In genomic region chr4:96839441-96839840, GRCh38 we compare ENCODE assay signal across 20 cellular contexts.
A peak's percentile ranks its signal among the peaks of the same experiment; 100 is the strongest.
DNase-seq lines count a peak whose midpoint lies in the region; ATAC-seq and TF ChIP-seq lines count a peak whose summit lies in the region.
"Had no signal": no experiment of that assay in that cellular context is flagged by ENCODE, and none has a peak within 500 bp of the region (broad histone marks: within the 10 kb centered on the region; RNA-seq: fewer than 3 reads in every experiment).

No MANE protein-coding gene starts in this region.

- H3K4me2 ChIP-seq in OCI-LY3 (ENCODE audit: low read length) (peak overlapping the region; percentile 52), neural progenitor cell (no peak overlapping the region)
- H3K4me2 ChIP-seq: A549; BLaER1 treated with 17β-estradiol and CSF1 and Interleukin-3, amounts not matched to agents 10 nM and 100 nM had no signal

- no peak overlapping the region for H3K9ac ChIP-seq in OCI-LY3 (ENCODE audit: low read length)
- H3K9ac ChIP-seq in neural progenitor cell, result no peak overlapping the region
- H3K9ac ChIP-seq: BLaER1 treated with 17β-estradiol and CSF1 and Interleukin-3, amounts not matched to agents 10 nM and 100 nM had no signal

- H3K4me3 ChIP-seq in OCI-LY3 (ENCODE audit: low read length), result no peak overlapping the region
- H3K4me3 ChIP-seq in neural progenitor cell, result no peak overlapping the region
- no peak overlapping the region for H3K4me3 ChIP-seq in upper lobe of right lung
- H3K4me3 ChIP-seq in dorsolateral prefrontal cortex, result no peak overlapping the region
- H3K4me3 ChIP-seq: A549; BLaER1 treated with 17β-estradiol and CSF1 and Interleukin-3, amounts not matched to agents 10 nM and 100 nM had no signal

- no peak overlapping the region for H2AFZ ChIP-seq in OCI-LY3 (ENCODE audit: low read depth, low read length)
- H2AFZ ChIP-seq in neural progenitor cell (replicated peaks), result peak overlapping the region; percentile 4

- DNase-seq in NOMO-1 treated with DMSO at 0.1 percent for 48 hours (lab: John Stamatoyannopoulos, UW; ENCODE audit: unreplicated experiment) (peak; percentile 12), NOMO-1 treated with dmso at 0.1 percent for 144 hours (lab: John Stamatoyannopoulos, UW; ENCODE audit: unreplicated experiment) (no peak), neural progenitor cell (ENCODE audit: low spot score) (no peak), upper lobe of right lung (no peak), dorsolateral prefrontal cortex (no peak)
- DNase-seq: AML-193; Caco-2; Calu3; CD4-positive, alpha-beta T cell; CD8-positive, alpha-beta T cell; DMS79 treated with DMSO at 0.1 percent for 48 hours; GF-D8 had no signal

- no peaks in the 10 kb centered on the region for H4K20me1 ChIP-seq in OCI-LY3 (ENCODE audit: insufficient read depth, low read length)
- no peaks in the 10 kb centered on the region for H4K20me1 ChIP-seq in neural progenitor cell (ENCODE audit: low read depth)
- H4K20me1 ChIP-seq: BLaER1 treated with 17β-estradiol and CSF1 and Interleukin-3, amounts not matched to agents 10 nM and 100 nM had no signal

- H3K79me2 ChIP-seq in OCI-LY3 (ENCODE audit: low read length), result no peaks in the 10 kb centered on the region
- H3K79me2 ChIP-seq in neural progenitor cell (ENCODE audit: low read depth), result no peaks in the 10 kb centered on the region

- no peaks in the 10 kb centered on the region for H3K36me3 ChIP-seq in OCI-LY3 (replicated peaks; ENCODE audit: low read depth, low read length)
- H3K36me3 ChIP-seq in neural progenitor cell, result no peaks in the 10 kb centered on the region
- no peaks in the 10 kb centered on the region for H3K36me3 ChIP-seq in upper lobe of right lung
- H3K36me3 ChIP-seq: BLaER1 treated with 17β-estradiol and CSF1 and Interleukin-3, amounts not matched to agents 10 nM and 100 nM had no signal

- H3K4me3 Mint-ChIP-seq in neural progenitor cell, result no peak overlapping the region
- H3K4me3 Mint-ChIP-seq: B cell; CD4-positive, alpha-beta T cell; CD8-positive, alpha-beta T cell had no signal

- no peaks in the 10 kb centered on the region for H3K27me3 ChIP-seq in OCI-LY3 (ENCODE audit: low read depth, low read length)
- no peaks in the 10 kb centered on the region for H3K27me3 ChIP-seq in neural progenitor cell
- H3K27me3 ChIP-seq in upper lobe of right lung, result no peaks in the 10 kb centered on the region
- H3K27me3 ChIP-seq in dorsolateral prefrontal cortex, result no peaks in the 10 kb centered on the region
- H3K27me3 ChIP-seq: BLaER1 treated with 17β-estradiol and CSF1 and Interleukin-3, amounts not matched to agents 10 nM and 100 nM had no signal

- no peaks in the 10 kb centered on the region for H3K9me3 Mint-ChIP-seq in neural progenitor cell
- H3K9me3 Mint-ChIP-seq: CD8-positive, alpha-beta T cell had no signal

- peak; percentile 44 for ATAC-seq in HG02610 (IDR thresholded peaks at IDR 0.05; ENCODE audit: unreplicated experiment)
- no peak for ATAC-seq in upper lobe of right lung
- ATAC-seq in GM18909 (IDR thresholded peaks at IDR 0.05; ENCODE audit: poor library complexity, unreplicated experiment), result no peak
- ATAC-seq: A549; CD8-positive, alpha-beta T cell had no signal

- H3F3A ChIP-seq in neural progenitor cell (ENCODE audit: low read depth), result no peaks in the 10 kb centered on the region

- TF ChIP-seq CTCF in OCI-LY3 (IDR thresholded peaks at IDR 0.05; ENCODE audit: low read depth, low read length), result no peak
- TF ChIP-seq CTCF in neural progenitor cell (IDR thresholded peaks at IDR 0.05), result no peak
- no peak for TF ChIP-seq CTCF in upper lobe of right lung (IDR thresholded peaks at IDR 0.05)
- no peak for TF ChIP-seq CTCF in dorsolateral prefrontal cortex (IDR thresholded peaks at IDR 0.05 in 54 of 56, conservative IDR thresholded peaks at IDR 0.05 in 2 of 56; ENCODE audit: low read depth in 1 of 56, partially characterized antibody in 56 of 56)

- no peaks in the 10 kb centered on the region for H3K4me1 Mint-ChIP-seq in neural progenitor cell
- H3K4me1 Mint-ChIP-seq: B cell had no signal

- H3K27ac Mint-ChIP-seq in neural progenitor cell, result no peak overlapping the region
- H3K27ac Mint-ChIP-seq: B cell; CD4-positive, alpha-beta T cell; CD8-positive, alpha-beta T cell had no signal

- H3K27me3 Mint-ChIP-seq in neural progenitor cell (ENCODE audit: insufficient read depth, low read depth), result peaks cover 2% of the 10 kb centered on the region
- H3K27me3 Mint-ChIP-seq: B cell; CD4-positive, alpha-beta T cell had no signal

- peaks cover 18% of the 10 kb centered on the region for H3K4me1 ChIP-seq in OCI-LY3 (ENCODE audit: low read length)
- no peaks in the 10 kb centered on the region for H3K4me1 ChIP-seq in neural progenitor cell
- H3K4me1 ChIP-seq in upper lobe of right lung, result no peaks in the 10 kb centered on the region
- H3K4me1 ChIP-seq: A549; BLaER1 treated with 17β-estradiol and CSF1 and Interleukin-3, amounts not matched to agents 10 nM and 100 nM; Caco-2 had no signal

- no peaks in the 10 kb centered on the region for H3K36me3 Mint-ChIP-seq in neural progenitor cell
- H3K36me3 Mint-ChIP-seq: CD8-positive, alpha-beta T cell had no signal

- peak overlapping the region; percentile 53 for H3K27ac ChIP-seq in OCI-LY3 (ENCODE audit: low read length)
- H3K27ac ChIP-seq in neural progenitor cell, result no peak overlapping the region
- no peak overlapping the region for H3K27ac ChIP-seq in upper lobe of right lung
- H3K27ac ChIP-seq in dorsolateral prefrontal cortex, result no peak overlapping the region
- H3K27ac ChIP-seq: 22Rv1; A549; BLaER1 treated with 17β-estradiol and CSF1 and Interleukin-3, amounts not matched to agents 10 nM and 100 nM; C4-2B had no signal

- no peaks in the 10 kb centered on the region for H3K9me3 ChIP-seq in OCI-LY3 (ENCODE audit: insufficient read depth, low read length)
- H3K9me3 ChIP-seq in neural progenitor cell (ENCODE audit: low read depth), result no peaks in the 10 kb centered on the region
- H3K9me3 ChIP-seq in upper lobe of right lung, result no peaks in the 10 kb centered on the region
- H3K9me3 ChIP-seq: A549; BLaER1 treated with 17β-estradiol and CSF1 and Interleukin-3, amounts not matched to agents 10 nM and 100 nM; Caco-2 had no signal

- intact Hi-C loops in upper lobe of right lung (cut with DNase I), result no loop called here
- intact Hi-C loops in dorsolateral prefrontal cortex (cut with DNase I), result no loop called here
